ENCODE assay signal across 10 cellular contexts in the genomic region with DNA sequence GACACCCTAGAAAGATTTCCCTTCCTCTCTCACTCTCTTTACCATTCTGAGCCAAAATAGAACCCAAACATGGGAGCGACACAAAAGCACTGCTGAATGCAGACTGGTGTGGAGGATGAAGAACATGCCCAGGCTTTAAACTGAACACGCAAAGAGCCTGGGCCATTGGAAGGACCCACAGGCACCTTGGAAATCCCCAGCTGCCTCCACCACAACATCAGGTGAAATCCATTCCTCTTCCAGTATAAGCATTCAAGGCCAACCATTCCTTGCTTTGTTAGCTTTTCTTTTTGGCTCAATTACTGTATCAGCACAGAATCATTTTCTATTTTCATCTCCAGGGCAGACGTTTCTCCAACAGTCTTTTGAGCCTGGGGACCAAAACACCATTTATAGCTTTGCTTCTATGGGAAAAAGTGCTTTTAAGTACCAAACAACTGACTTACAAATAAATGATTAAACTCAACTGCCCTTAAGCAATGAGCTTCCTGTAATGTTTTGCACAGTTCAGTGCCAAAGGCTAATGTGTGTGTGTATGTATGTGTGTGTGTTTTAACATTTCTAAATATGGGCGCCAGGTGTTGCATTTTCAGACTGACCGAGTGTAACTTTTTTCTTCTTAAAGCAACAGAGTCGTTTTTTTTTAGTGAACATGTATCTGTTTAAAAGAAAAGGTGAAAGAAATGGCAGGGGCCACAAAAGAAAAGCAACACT. TPM values are rescaled to one million over a fixed set of nuclear protein-coding genes. Genes with fewer than 3 reads are reported as not detected.
DNase-seq lines count a peak whose midpoint lies in the region; ATAC-seq, FAIRE-seq and TF ChIP-seq lines count a peak whose summit lies in the region.
"Had no signal": no experiment of that assay in that cellular context is flagged by ENCODE, and none has a peak within 500 bp of the region (broad histone marks: within the 10 kb centered on the region; RNA-seq: fewer than 3 reads in every experiment).

No MANE protein-coding gene starts in this region.

- no peaks in the 10 kb centered on the region for H3K79me2 ChIP-seq in GM23338 (replicated peaks; ENCODE audit: insufficient read depth)
- H3K79me2 ChIP-seq in H1 (ENCODE audit: control insufficient read depth in 1 of 2, insufficient read depth in 2 of 2, low read length in 2 of 2) = no peaks in the 10 kb centered on the region

- no peaks in the 10 kb centered on the region for H3F3A ChIP-seq in GM23338 (replicated peaks; ENCODE audit: low read depth)

- H4K5ac ChIP-seq in H1 (ENCODE audit: insufficient read length, low read depth, low read length) = no peak overlapping the region

- H3K4me1 Mint-ChIP-seq in GM23338 (peaks cover 21% of the 10 kb centered on the region), glutamatergic neuron (ENCODE audit: low read depth, unreplicated experiment) (no peaks in the 10 kb centered on the region)
- peaks cover 17% of the 10 kb centered on the region for H3K4me1 Mint-ChIP-seq in stimulated activated naive CD8-positive, alpha-beta T cell treated with anti-CD3 and anti-CD28 coated beads, Interleukin-15, amount 100 ng/mL, for 72 hours

- no peak overlapping the region for H3K18ac ChIP-seq in H1 (ENCODE audit: extremely low read depth, low read length)

- no peak for TF ChIP-seq EP300 in H1 (IDR thresholded peaks at IDR 0.05; ENCODE audit: borderline replicate concordance in 1 of 2, low read depth in 2 of 2, low read length in 2 of 2)

- H3K27ac Mint-ChIP-seq in GM23338 = no peak overlapping the region
- peak overlapping the region in 1 of 2 donors; percentile 43 for H3K27ac Mint-ChIP-seq in stimulated activated naive CD8-positive, alpha-beta T cell treated with anti-CD3 and anti-CD28 coated beads, Interleukin-15, amount 100 ng/mL, for 72 hours
- no peak overlapping the region for H3K27ac Mint-ChIP-seq in glutamatergic neuron (ENCODE audit: unreplicated experiment)

- no peak overlapping the region for H3K23ac ChIP-seq in H1 (ENCODE audit: insufficient read length)

- H3K27me3 Mint-ChIP-seq in GM23338 (ENCODE audit: insufficient read depth, low read depth, poor library complexity) (no peaks in the 10 kb centered on the region), glutamatergic neuron (ENCODE audit: unreplicated experiment) (no peaks in the 10 kb centered on the region)
- H3K27me3 Mint-ChIP-seq in stimulated activated naive CD8-positive, alpha-beta T cell treated with anti-CD3 and anti-CD28 coated beads, Interleukin-15, amount 100 ng/mL, for 72 hours = no peaks in the 10 kb centered on the region

- H3K4me2 ChIP-seq in GM23338 = no peak overlapping the region
- H3K4me2 ChIP-seq in H1 (ENCODE audit: insufficient read depth in 1 of 2, low read depth in 2 of 2, low read length in 2 of 2) = no peak overlapping the region

- no peaks in the 10 kb centered on the region for H3K36me3 Mint-ChIP-seq in GM23338 (ENCODE audit: low read depth)
- H3K36me3 Mint-ChIP-seq in glutamatergic neuron (ENCODE audit: unreplicated experiment) = no peaks in the 10 kb centered on the region

- no peak overlapping the region for H2BK120ac ChIP-seq in H1 (replicated peaks; ENCODE audit: low read depth, low read length)

- no peak overlapping the region for H4K8ac ChIP-seq in H1 (ENCODE audit: extremely low read depth, insufficient read depth, low read length)

- no peak overlapping the region for H4K91ac ChIP-seq in H1 (replicated peaks; ENCODE audit: insufficient read length, low read length)

- H3K79me1 ChIP-seq in H1 (ENCODE audit: low read depth, low read length) = no peaks in the 10 kb centered on the region

- TF ChIP-seq RAD21 in H1 (IDR thresholded peaks at IDR 0.05 in 1 of 2, conservative IDR thresholded peaks at IDR 0.05 in 1 of 2; ENCODE audit: low read depth in 2 of 2, low read length in 2 of 2) = no peak

- no peak overlapping the region for H2BK5ac ChIP-seq in H1 (ENCODE audit: low read depth, low read length)

- H3K14ac ChIP-seq in H1 (ENCODE audit: insufficient read length) = no peak overlapping the region

- 78% methylated on average over 6 of the region's 6 CpGs; no CpG with 5 or more reads in 1 of the 2 experiments for WGBS in H1 (ENCODE audit: extremely low coverage in 1 of 2, insufficient coverage in 1 of 2, insufficient read length in 1 of 2, insufficient replicate concordance in 2 of 2, low coverage in 1 of 2, low lambda C conversion rate in 2 of 2, missing lambda C conversion rate in 1 of 2), 2 experiments

- H3K4me3 ChIP-seq in GM23338 = no peak overlapping the region
- no peak overlapping the region for H3K4me3 ChIP-seq in H1 (ENCODE audit: extremely low read depth in 1 of 4, insufficient read depth in 2 of 4, low read depth in 3 of 4, low read length in 4 of 4)
- H3K4me3 ChIP-seq in coronary artery = no peak overlapping the region

- H3K4me3 Mint-ChIP-seq in GM23338 (no peak overlapping the region), glutamatergic neuron (ENCODE audit: unreplicated experiment) (no peak overlapping the region)
- peak overlapping the region; percentile 51 to 55 for H3K4me3 Mint-ChIP-seq in stimulated activated naive CD8-positive, alpha-beta T cell treated with anti-CD3 and anti-CD28 coated beads, Interleukin-15, amount 100 ng/mL, for 72 hours

- no peak overlapping the region for H3K56ac ChIP-seq in H1 (replicated peaks; ENCODE audit: insufficient read length, low read depth, low read length)

- H2AFZ ChIP-seq in GM23338 (peak overlapping the region; percentile 23; the same call in 1 of the 2 replicates), H1 (ENCODE audit: low read length) (peak overlapping the region; percentile 55; the same call in 1 of the 2 replicates)

- no peaks in the 10 kb centered on the region for H3K9me3 ChIP-seq in H1 (ENCODE audit: insufficient read depth in 2 of 2, low read depth in 1 of 2, low read length in 1 of 2)

- no peak overlapping the region for H2AK5ac ChIP-seq in H1 (ENCODE audit: low read depth, low read length)

- H3K9ac ChIP-seq in H1 (replicated peaks in 1 of 4; ENCODE audit: extremely low read depth in 1 of 4, low read depth in 3 of 4, low read length in 3 of 4) = no peak overlapping the region

- TF ChIP-seq POLR2A in H1 (IDR thresholded peaks at IDR 0.05; ENCODE audit: control extremely low read depth in 1 of 2, low read depth in 2 of 2, low read length in 2 of 2) = no peak

- H3K27ac ChIP-seq in GM23338 (ENCODE audit: low read depth) = no peak overlapping the region
- no peak overlapping the region for H3K27ac ChIP-seq in H1 (ENCODE audit: low read depth, low read length)
- no peak overlapping the region for H3K27ac ChIP-seq in coronary artery

- H3K23me2 ChIP-seq in H1 (ENCODE audit: low read depth, low read length) = no peaks in the 10 kb centered on the region

- H3K4me1 ChIP-seq in GM23338 (ENCODE audit: insufficient read depth) = no peaks in the 10 kb centered on the region
- peaks cover 0 to 3% (median 0%) of the 10 kb centered on the region in 4 experiments; a peak in 2 of 7 replicates for H3K4me1 ChIP-seq in H1 (replicated peaks in 1 of 4; ENCODE audit: control insufficient read depth in 3 of 4, insufficient read depth in 4 of 4, low read length in 3 of 4)

- no peak overlapping the region for H2BK20ac ChIP-seq in H1 (ENCODE audit: low read length)

- POLR2A ChIA-PET in H1 (lab: Charles Lee; ENCODE audit: partially characterized antibody) = interaction anchor here (1.2 kb wide), 1 partner anchor 22 kb away, joined by 3 read pairs; no protein-coding TSS in a partner anchor

- peaks cover 5% of the 10 kb centered on the region for H3K9me2 ChIP-seq in GM23338 (ENCODE audit: insufficient read depth)

- peak; percentile 66 for ATAC-seq in GM18511 (IDR thresholded peaks at IDR 0.05; ENCODE audit: unreplicated experiment)
- no peak for ATAC-seq in GM23338
- no peak for ATAC-seq in stimulated activated naive CD8-positive, alpha-beta T cell treated with anti-CD3 and anti-CD28 coated beads, Interleukin-15, amount 100 ng/mL, for 72 hours

- H3K36me3 ChIP-seq in GM23338 (ENCODE audit: insufficient read depth) (no peaks in the 10 kb centered on the region), H1 (ENCODE audit: control insufficient read depth in 2 of 4, insufficient read depth in 4 of 4, low read length in 3 of 4) (no peaks in the 10 kb centered on the region)

- DNase-seq in GM23338 (ENCODE audit: low spot score) = no peak
- DNase-seq in LoVo (ENCODE audit: low spot score) = peak; percentile 28
- no peak for DNase-seq in H1 (ENCODE audit: low read depth in 1 of 2, low spot score in 2 of 2)
- no peak for DNase-seq in stimulated activated naive CD8-positive, alpha-beta T cell treated with anti-CD3 and anti-CD28 coated beads, Interleukin-15, amount 100 ng/mL, for 72 hours
- no peak for DNase-seq in coronary artery (ENCODE audit: low spot score)
- no peak for DNase-seq in glutamatergic neuron
- DNase-seq in cerebellar cortex (ENCODE audit: low spot score) = no peak

- peak; percentile 19 for FAIRE-seq in H1 (lab: Jason Lieb, UNC)

- no peak overlapping the region for H3K4ac ChIP-seq in H1 (replicated peaks; ENCODE audit: insufficient read length, low read depth, low read length)

- no peaks in the 10 kb centered on the region for H3K9me3 Mint-ChIP-seq in GM23338
- no peaks in the 10 kb centered on the region for H3K9me3 Mint-ChIP-seq in stimulated activated naive CD8-positive, alpha-beta T cell treated with anti-CD3 and anti-CD28 coated beads, Interleukin-15, amount 100 ng/mL, for 72 hours
- H3K9me3 Mint-ChIP-seq in glutamatergic neuron (ENCODE audit: unreplicated experiment) = no peaks in the 10 kb centered on the region

- H3K27me3 ChIP-seq in GM23338 (ENCODE audit: insufficient read depth) = no peaks in the 10 kb centered on the region
- H3K27me3 ChIP-seq in H1 (replicated peaks in 1 of 4; ENCODE audit: control insufficient read depth in 3 of 4, extremely low read depth in 1 of 4, insufficient read depth in 3 of 4, low read length in 3 of 4) = peaks cover 0 to 2% (median 0%) of the 10 kb centered on the region in 4 experiments; a peak in 1 of 7 replicates

- no peaks in the 10 kb centered on the region for H4K20me1 ChIP-seq in GM23338 (replicated peaks; ENCODE audit: insufficient read depth)
- H4K20me1 ChIP-seq in H1 (replicated peaks in 1 of 2; ENCODE audit: control insufficient read depth in 1 of 2, insufficient read depth in 2 of 2, low read length in 2 of 2) = no peaks in the 10 kb centered on the region

- CTCF ChIA-PET in H1 (lab: Charles Lee; ENCODE audit: partially characterized antibody) = interaction anchor here (0.7 to 4.9 kb wide), 10 partner anchors 15 to 271 kb away, joined by 3 to 38 read pairs (median 3); no protein-coding TSS in a partner anchor

- TF ChIP-seq CTCF in GM23338 (conservative IDR thresholded peaks at IDR 0.05; ENCODE audit: low read depth in 2 of 2) (no peak), H1 (IDR thresholded peaks at IDR 0.05; ENCODE audit: control extremely low read depth in 1 of 3, insufficient read depth in 1 of 3, low read depth in 1 of 3, low read length in 3 of 3) (no peak), coronary artery (IDR thresholded peaks at IDR 0.05) (no peak), glutamatergic neuron (IDR thresholded peaks at IDR 0.05; ENCODE audit: partially characterized antibody, unreplicated experiment) (no peak)

- no peak overlapping the region for H2BK12ac ChIP-seq in H1 (ENCODE audit: low read depth, low read length)

- H2BK15ac ChIP-seq in H1 (ENCODE audit: low read length) = 0 out of 2 replicates have a peak overlapping the region, but pooled peaks have one; percentile 13

RNA-seq across cellular contexts. Expression of a gene that starts 16.2 kb away (rescaled TPM):
- not detected in 2 replicates for total RNA-seq in GM23338 (2014; rRNA removed; shearing (Covaris generic))
- polyA plus RNA-seq in GM23338 (2016; fragmentation: Nextera tagmentation; extraction: Ambion mirVana) = 0.11 and 0.40 TPM in 2 replicates
- total RNA-seq in H1 (2021; fragmentation: NEBNext Ultra II Directional; extraction: Animal tissue kit (Norgen Biotek cat#: 25700)) = not detected in 2 replicates
- polyA plus RNA-seq in H1 (2011; rRNA removed) = not detected in 2 replicates
- polyA plus RNA-seq in H1 (2011; cell fraction: cytosol; rRNA removed) = not detected
- not detected for polyA plus RNA-seq in H1 (2011; cell fraction: nucleus; rRNA removed)
- not detected in 4 replicates for polyA plus RNA-seq in H1 (2012, experiment 1 of 2)
- not detected for polyA plus RNA-seq in H1 (2012, experiment 2 of 2)
- 0.04 TPM for polyA plus RNA-seq in H1 (2013, experiment 1 of 2)
- 0.07 TPM for polyA plus RNA-seq in H1 (2013, experiment 2 of 2)
- polyA minus RNA-seq in H1 (2011; rRNA and poly(A)+ RNA removed) = not detected in 2 replicates
- not detected for polyA minus RNA-seq in H1 (2011; cell fraction: cytosol; rRNA and poly(A)+ RNA removed)
- polyA minus RNA-seq in H1 (2011; cell fraction: nucleus; rRNA and poly(A)+ RNA removed) = not detected
- total RNA-seq in glutamatergic neuron (ENCODE audit: unreplicated experiment) = not detected
- total RNA-seq: pulmonary artery endothelial cell; T-helper 1 cell treated with Interleukin-12 subunit alpha and Interleukin-12 subunit beta and Interleukin-4 antibody, amounts not matched to agents 30 ng/mL and 1 ng/mL, for 36 hours had no signal

RNA-seq across cellular contexts. Expression of a gene that starts 16.7 kb away (rescaled TPM):
- total RNA-seq in GM23338 (2014; rRNA removed; shearing (Covaris generic)) = not detected in 2 replicates
- polyA plus RNA-seq in GM23338 (2016; fragmentation: Nextera tagmentation; extraction: Ambion mirVana) = not detected in 2 replicates
- not detected in 2 replicates for total RNA-seq in H1 (2021; fragmentation: NEBNext Ultra II Directional; extraction: Animal tissue kit (Norgen Biotek cat#: 25700))
- not detected in 2 replicates for polyA plus RNA-seq in H1 (2011; rRNA removed)
- not detected for polyA plus RNA-seq in H1 (2011; cell fraction: cytosol; rRNA removed)
- polyA plus RNA-seq in H1 (2011; cell fraction: nucleus; rRNA removed) = not detected
- polyA plus RNA-seq in H1 (2012, experiment 1 of 2) = not detected in 4 replicates
- not detected for polyA plus RNA-seq in H1 (2012, experiment 2 of 2)
- polyA plus RNA-seq in H1 (2013, experiment 1 of 2) = 0.04 TPM
- polyA plus RNA-seq in H1 (2013, experiment 2 of 2) = 0.06 TPM
- not detected in 2 replicates for polyA minus RNA-seq in H1 (2011; rRNA and poly(A)+ RNA removed)
- polyA minus RNA-seq in H1 (2011; cell fraction: cytosol; rRNA and poly(A)+ RNA removed) = not detected
- not detected for polyA minus RNA-seq in H1 (2011; cell fraction: nucleus; rRNA and poly(A)+ RNA removed)
- not detected for total RNA-seq in glutamatergic neuron (ENCODE audit: unreplicated experiment)
- total RNA-seq: pulmonary artery endothelial cell; T-helper 1 cell treated with Interleukin-12 subunit alpha and Interleukin-12 subunit beta and Interleukin-4 antibody, amounts not matched to agents 30 ng/mL and 1 ng/mL, for 36 hours had no signal

Comparison
In these comparisons a context has a peak if more than half of its experiments do, and no peak if none do; other contexts are left out.
1. H3K4me3 Mint-ChIP-seq: peak in stimulated activated naive CD8-positive, alpha-beta T cell treated with anti-CD3 and anti-CD28 coated beads, Interleukin-15, amount 100 ng/mL, for 72 hours (2 of 2); none in GM23338 (single experiment) and glutamatergic neuron (single experiment).